Comparison of ENCODE assay signal across 1 cellular context in the genomic region with DNA sequence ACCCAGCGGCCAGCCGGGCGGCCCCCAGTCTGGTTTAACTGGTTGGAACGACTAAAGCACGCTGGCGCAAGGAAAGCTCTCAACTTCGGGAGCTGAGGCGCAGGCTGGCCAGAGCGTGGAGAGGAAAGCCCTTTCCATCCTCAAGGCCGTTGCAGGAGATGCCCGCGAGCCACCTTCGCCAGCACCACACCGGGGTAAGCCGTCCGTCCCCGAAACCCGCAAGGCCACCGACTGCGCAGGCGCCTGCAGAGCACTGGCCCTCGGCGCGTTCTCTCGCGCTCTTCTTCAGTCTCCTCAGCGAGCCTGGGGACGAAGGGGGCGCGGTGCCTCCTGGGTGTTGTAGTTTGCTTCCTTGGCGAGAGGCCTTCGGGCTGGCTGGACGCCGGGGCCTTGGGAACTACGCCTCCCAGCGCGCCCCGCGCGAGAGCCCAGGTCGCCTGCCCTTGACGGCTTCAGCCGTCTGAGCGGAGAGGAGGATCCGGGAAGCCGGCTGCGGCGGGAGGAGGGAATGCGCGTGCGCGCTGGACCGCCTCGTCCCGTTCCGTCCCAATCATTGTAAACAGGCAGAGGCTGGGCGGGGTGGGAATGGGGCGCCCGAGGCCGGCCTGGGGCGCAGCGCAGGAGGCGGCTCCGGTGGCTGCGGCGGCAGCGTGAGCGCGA.
A peak's percentile ranks its signal among the peaks of the same experiment; 100 is the strongest.
TF ChIP-seq lines count a peak whose summit lies in the region.

A gene (plus strand): TSS at position 531 of the 660 bp plus-strand sequence. CDS start 37,533 bp downstream, outside the sequence.

TF ChIP-seq in H1, 55 proteins besides CTCF, POLR2A, EP300 and RAD21:
- TF ChIP-seq SP2 (IDR thresholded peaks at IDR 0.05; ENCODE audit: low read length) (no peak), CHD2 (IDR thresholded peaks at IDR 0.05; ENCODE audit: low read length) (peak; percentile 91), KDM4A (IDR thresholded peaks at IDR 0.05; ENCODE audit: low read depth, low read length, severe bottlenecking) (peak; percentile 97), PHF8 (conservative IDR thresholded peaks at IDR 0.05; ENCODE audit: low read depth, low read length) (peak; percentile 86), SIX5 (IDR thresholded peaks at IDR 0.05; ENCODE audit: low read depth, low read length) (peak; percentile 95), TAF7 (optimal IDR thresholded peaks at IDR 0.05; ENCODE audit: borderline replicate concordance, low read depth, low read length) (peak; percentile 74), JUN (IDR thresholded peaks at IDR 0.05; ENCODE audit: low read depth, low read length) (peak; percentile 60), SIN3A (conservative IDR thresholded peaks at IDR 0.05 in 1 of 2, IDR thresholded peaks at IDR 0.05 in 1 of 2; ENCODE audit: low read depth in 1 of 2, low read length in 2 of 2) (0 out of 4 replicates have a peak, but pooled peaks of 1 of the 2 experiments have one; percentile 17), CTBP2 (IDR thresholded peaks at IDR 0.05; ENCODE audit: borderline replicate concordance, insufficient read depth, insufficient read length, low read length) (peak; percentile 40), TAF1 (IDR thresholded peaks at IDR 0.05; ENCODE audit: low read depth, low read length) (peak; percentile 92; the same call in 1 of the 2 replicates), KDM1A (IDR thresholded peaks at IDR 0.05; ENCODE audit: borderline replicate concordance, low read length) (0 out of 2 replicates have a peak, but pooled peaks have one; percentile 4), SRF (IDR thresholded peaks at IDR 0.05; ENCODE audit: low read depth, low read length) (peak; percentile 63), KDM5A (IDR thresholded peaks at IDR 0.05; ENCODE audit: low read length) (no peak), BRCA1 (IDR thresholded peaks at IDR 0.05; ENCODE audit: low read depth, low read length) (peak; percentile 63), POLR2AphosphoS5 (IDR thresholded peaks at IDR 0.05; ENCODE audit: low read depth, low read length) (peak; percentile 95), ASH2L (IDR thresholded peaks at IDR 0.05; ENCODE audit: low read length) (peak; percentile 88), CREB1 (IDR thresholded peaks at IDR 0.05) (peak; percentile 94), NRF1 (IDR thresholded peaks at IDR 0.05; ENCODE audit: low read depth, low read length) (peak; percentile 53), TBP (IDR thresholded peaks at IDR 0.05; ENCODE audit: low read depth, low read length) (peak; percentile 85), SP4 (IDR thresholded peaks at IDR 0.05; ENCODE audit: low read length) (no peak)
- TF ChIP-seq, protein P1, sequence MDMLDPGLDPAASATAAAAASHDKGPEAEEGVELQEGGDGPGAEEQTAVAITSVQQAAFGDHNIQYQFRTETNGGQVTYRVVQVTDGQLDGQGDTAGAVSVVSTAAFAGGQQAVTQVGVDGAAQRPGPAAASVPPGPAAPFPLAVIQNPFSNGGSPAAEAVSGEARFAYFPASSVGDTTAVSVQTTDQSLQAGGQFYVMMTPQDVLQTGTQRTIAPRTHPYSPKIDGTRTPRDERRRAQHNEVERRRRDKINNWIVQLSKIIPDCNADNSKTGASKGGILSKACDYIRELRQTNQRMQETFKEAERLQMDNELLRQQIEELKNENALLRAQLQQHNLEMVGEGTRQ (IDR thresholded peaks at IDR 0.05; ENCODE audit: low read length): no peak
- TF ChIP-seq, protein P2, sequence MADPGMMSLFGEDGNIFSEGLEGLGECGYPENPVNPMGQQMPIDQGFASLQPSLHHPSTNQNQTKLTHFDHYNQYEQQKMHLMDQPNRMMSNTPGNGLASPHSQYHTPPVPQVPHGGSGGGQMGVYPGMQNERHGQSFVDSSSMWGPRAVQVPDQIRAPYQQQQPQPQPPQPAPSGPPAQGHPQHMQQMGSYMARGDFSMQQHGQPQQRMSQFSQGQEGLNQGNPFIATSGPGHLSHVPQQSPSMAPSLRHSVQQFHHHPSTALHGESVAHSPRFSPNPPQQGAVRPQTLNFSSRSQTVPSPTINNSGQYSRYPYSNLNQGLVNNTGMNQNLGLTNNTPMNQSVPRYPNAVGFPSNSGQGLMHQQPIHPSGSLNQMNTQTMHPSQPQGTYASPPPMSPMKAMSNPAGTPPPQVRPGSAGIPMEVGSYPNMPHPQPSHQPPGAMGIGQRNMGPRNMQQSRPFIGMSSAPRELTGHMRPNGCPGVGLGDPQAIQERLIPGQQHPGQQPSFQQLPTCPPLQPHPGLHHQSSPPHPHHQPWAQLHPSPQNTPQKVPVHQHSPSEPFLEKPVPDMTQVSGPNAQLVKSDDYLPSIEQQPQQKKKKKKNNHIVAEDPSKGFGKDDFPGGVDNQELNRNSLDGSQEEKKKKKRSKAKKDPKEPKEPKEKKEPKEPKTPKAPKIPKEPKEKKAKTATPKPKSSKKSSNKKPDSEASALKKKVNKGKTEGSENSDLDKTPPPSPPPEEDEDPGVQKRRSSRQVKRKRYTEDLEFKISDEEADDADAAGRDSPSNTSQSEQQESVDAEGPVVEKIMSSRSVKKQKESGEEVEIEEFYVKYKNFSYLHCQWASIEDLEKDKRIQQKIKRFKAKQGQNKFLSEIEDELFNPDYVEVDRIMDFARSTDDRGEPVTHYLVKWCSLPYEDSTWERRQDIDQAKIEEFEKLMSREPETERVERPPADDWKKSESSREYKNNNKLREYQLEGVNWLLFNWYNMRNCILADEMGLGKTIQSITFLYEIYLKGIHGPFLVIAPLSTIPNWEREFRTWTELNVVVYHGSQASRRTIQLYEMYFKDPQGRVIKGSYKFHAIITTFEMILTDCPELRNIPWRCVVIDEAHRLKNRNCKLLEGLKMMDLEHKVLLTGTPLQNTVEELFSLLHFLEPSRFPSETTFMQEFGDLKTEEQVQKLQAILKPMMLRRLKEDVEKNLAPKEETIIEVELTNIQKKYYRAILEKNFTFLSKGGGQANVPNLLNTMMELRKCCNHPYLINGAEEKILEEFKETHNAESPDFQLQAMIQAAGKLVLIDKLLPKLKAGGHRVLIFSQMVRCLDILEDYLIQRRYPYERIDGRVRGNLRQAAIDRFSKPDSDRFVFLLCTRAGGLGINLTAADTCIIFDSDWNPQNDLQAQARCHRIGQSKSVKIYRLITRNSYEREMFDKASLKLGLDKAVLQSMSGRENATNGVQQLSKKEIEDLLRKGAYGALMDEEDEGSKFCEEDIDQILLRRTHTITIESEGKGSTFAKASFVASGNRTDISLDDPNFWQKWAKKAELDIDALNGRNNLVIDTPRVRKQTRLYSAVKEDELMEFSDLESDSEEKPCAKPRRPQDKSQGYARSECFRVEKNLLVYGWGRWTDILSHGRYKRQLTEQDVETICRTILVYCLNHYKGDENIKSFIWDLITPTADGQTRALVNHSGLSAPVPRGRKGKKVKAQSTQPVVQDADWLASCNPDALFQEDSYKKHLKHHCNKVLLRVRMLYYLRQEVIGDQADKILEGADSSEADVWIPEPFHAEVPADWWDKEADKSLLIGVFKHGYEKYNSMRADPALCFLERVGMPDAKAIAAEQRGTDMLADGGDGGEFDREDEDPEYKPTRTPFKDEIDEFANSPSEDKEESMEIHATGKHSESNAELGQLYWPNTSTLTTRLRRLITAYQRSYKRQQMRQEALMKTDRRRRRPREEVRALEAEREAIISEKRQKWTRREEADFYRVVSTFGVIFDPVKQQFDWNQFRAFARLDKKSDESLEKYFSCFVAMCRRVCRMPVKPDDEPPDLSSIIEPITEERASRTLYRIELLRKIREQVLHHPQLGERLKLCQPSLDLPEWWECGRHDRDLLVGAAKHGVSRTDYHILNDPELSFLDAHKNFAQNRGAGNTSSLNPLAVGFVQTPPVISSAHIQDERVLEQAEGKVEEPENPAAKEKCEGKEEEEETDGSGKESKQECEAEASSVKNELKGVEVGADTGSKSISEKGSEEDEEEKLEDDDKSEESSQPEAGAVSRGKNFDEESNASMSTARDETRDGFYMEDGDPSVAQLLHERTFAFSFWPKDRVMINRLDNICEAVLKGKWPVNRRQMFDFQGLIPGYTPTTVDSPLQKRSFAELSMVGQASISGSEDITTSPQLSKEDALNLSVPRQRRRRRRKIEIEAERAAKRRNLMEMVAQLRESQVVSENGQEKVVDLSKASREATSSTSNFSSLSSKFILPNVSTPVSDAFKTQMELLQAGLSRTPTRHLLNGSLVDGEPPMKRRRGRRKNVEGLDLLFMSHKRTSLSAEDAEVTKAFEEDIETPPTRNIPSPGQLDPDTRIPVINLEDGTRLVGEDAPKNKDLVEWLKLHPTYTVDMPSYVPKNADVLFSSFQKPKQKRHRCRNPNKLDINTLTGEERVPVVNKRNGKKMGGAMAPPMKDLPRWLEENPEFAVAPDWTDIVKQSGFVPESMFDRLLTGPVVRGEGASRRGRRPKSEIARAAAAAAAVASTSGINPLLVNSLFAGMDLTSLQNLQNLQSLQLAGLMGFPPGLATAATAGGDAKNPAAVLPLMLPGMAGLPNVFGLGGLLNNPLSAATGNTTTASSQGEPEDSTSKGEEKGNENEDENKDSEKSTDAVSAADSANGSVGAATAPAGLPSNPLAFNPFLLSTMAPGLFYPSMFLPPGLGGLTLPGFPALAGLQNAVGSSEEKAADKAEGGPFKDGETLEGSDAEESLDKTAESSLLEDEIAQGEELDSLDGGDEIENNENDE (IDR thresholded peaks at IDR 0.05; ENCODE audit: insufficient replicate concordance, low read length): no peak
- TF ChIP-seq, protein P3, sequence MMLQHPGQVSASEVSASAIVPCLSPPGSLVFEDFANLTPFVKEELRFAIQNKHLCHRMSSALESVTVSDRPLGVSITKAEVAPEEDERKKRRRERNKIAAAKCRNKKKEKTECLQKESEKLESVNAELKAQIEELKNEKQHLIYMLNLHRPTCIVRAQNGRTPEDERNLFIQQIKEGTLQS (IDR thresholded peaks at IDR 0.05; ENCODE audit: insufficient read depth, low read depth, low read length): peak; percentile 86
